ENCODE assay signal across 8 cellular contexts in the genomic region with DNA sequence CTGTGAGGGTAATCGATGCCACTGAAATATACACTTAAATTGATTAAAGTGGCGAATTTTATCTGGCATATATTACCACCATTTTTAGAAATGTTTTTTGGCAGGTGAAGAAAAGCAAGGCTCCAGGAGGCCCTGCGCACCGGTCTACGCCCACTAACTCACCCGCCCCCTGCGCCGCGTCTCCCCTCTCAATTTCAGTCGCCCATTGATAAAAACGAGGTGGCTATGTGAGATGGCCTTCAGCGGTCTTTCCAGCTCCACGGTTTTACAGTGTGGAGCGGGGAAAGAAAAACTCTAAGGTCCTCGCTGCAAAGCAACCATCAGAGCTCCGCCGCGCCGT.
DNase-seq lines count a peak whose midpoint lies in the region; ATAC-seq and TF ChIP-seq lines count a peak whose summit lies in the region.

No MANE protein-coding gene starts in this region.

- no peak for ATAC-seq in central memory CD8-positive, alpha-beta T cell (replicated peaks; ENCODE audit: extremely low read depth, poor library complexity, severe bottlenecking)

- H3K27me3 ChIP-seq in HUES48 (ENCODE audit: control insufficient read depth, insufficient read depth, low read length): peaks cover 16% of the 10 kb centered on the region
- no peaks in the 10 kb centered on the region for H3K27me3 ChIP-seq in mucosa of stomach (ENCODE audit: control insufficient read depth, insufficient read depth, low read length)

- H3K36me3 ChIP-seq in HUES48 (ENCODE audit: control insufficient read depth, insufficient read depth, low read length) (no peaks in the 10 kb centered on the region), mucosa of stomach (ENCODE audit: control insufficient read depth, insufficient read depth, low read length) (no peaks in the 10 kb centered on the region)

- peaks cover 10% of the 10 kb centered on the region for H3K4me1 ChIP-seq in HUES48 (ENCODE audit: control insufficient read depth, insufficient read depth, low read length)
- H3K4me1 ChIP-seq in mucosa of stomach (ENCODE audit: control insufficient read depth, insufficient read depth, low read length): no peaks in the 10 kb centered on the region

- no peak for TF ChIP-seq CTCF in GM20000 (IDR thresholded peaks at IDR 0.05; ENCODE audit: extremely low read depth, missing control alignments)

- H3K4me3 Mint-ChIP-seq in activated naive CD4-positive, alpha-beta T cell treated with anti-CD3 and anti-CD28 coated beads, Interleukin-2, amount 10 ng/mL, durations not matched to agents 7 days and 5 days: peak overlapping the region; percentile 79
- H3K4me3 Mint-ChIP-seq in central memory CD8-positive, alpha-beta T cell: peak overlapping the region; percentile 87

- DNase-seq in activated naive CD4-positive, alpha-beta T cell treated with anti-CD3 and anti-CD28 coated beads, Interleukin-2, amount 10 ng/mL, durations not matched to agents 7 days and 5 days: no peak
- no peak for DNase-seq in activated naive CD4-positive, alpha-beta T cell treated with anti-CD3 and anti-CD28 coated beads, Interleukin-2, amount 50 U/mL, for 16 hours
- no peak for DNase-seq in central memory CD8-positive, alpha-beta T cell (ENCODE audit: low spot score in 2 of 2)
- DNase-seq in GM20000 (ENCODE audit: low spot score): no peak
- no peak for DNase-seq in NCI-H446 (lab: John Stamatoyannopoulos, UW)
- DNase-seq in dedifferentiated amniotic fluid mesenchymal stem cell (ENCODE audit: extremely low spot score): no peak

- H3K9ac ChIP-seq in HUES48 (ENCODE audit: low read depth, low read length) (peak overlapping the region; percentile 56; the same call in 1 of the 2 replicates), mucosa of stomach (ENCODE audit: low read length) (peak overlapping the region; percentile 7)

- no peaks in the 10 kb centered on the region for H3K9me3 ChIP-seq in HUES48 (ENCODE audit: control insufficient read depth, insufficient read depth, low read length)
- no peaks in the 10 kb centered on the region for H3K9me3 ChIP-seq in mucosa of stomach (ENCODE audit: control insufficient read depth, low read length)

- H3K27ac Mint-ChIP-seq in activated naive CD4-positive, alpha-beta T cell treated with anti-CD3 and anti-CD28 coated beads, Interleukin-2, amount 10 ng/mL, durations not matched to agents 7 days and 5 days: peak overlapping the region; percentile 19
- peak overlapping the region; percentile 25 for H3K27ac Mint-ChIP-seq in central memory CD8-positive, alpha-beta T cell (ENCODE audit: low read depth)

- peaks cover 21% of the 10 kb centered on the region for H3K27me3 Mint-ChIP-seq in activated naive CD4-positive, alpha-beta T cell treated with anti-CD3 and anti-CD28 coated beads, Interleukin-2, amount 10 ng/mL, durations not matched to agents 7 days and 5 days
- H3K27me3 Mint-ChIP-seq in central memory CD8-positive, alpha-beta T cell: peaks cover 25% of the 10 kb centered on the region

- H3K4me1 Mint-ChIP-seq in activated naive CD4-positive, alpha-beta T cell treated with anti-CD3 and anti-CD28 coated beads, Interleukin-2, amount 10 ng/mL, durations not matched to agents 7 days and 5 days: peaks cover 17% of the 10 kb centered on the region
- peaks cover 18% of the 10 kb centered on the region for H3K4me1 Mint-ChIP-seq in central memory CD8-positive, alpha-beta T cell

- no peaks in the 10 kb centered on the region for H3K36me3 Mint-ChIP-seq in activated naive CD4-positive, alpha-beta T cell treated with anti-CD3 and anti-CD28 coated beads, Interleukin-2, amount 10 ng/mL, durations not matched to agents 7 days and 5 days
- H3K36me3 Mint-ChIP-seq in central memory CD8-positive, alpha-beta T cell (ENCODE audit: insufficient read depth): peaks cover 4% of the 10 kb centered on the region

- peak overlapping the region; percentile 77 for H3K27ac ChIP-seq in HUES48 (ENCODE audit: low read depth, low read length)

- H3K9me3 Mint-ChIP-seq in activated naive CD4-positive, alpha-beta T cell treated with anti-CD3 and anti-CD28 coated beads, Interleukin-2, amount 10 ng/mL, durations not matched to agents 7 days and 5 days: no peaks in the 10 kb centered on the region
- no peaks in the 10 kb centered on the region for H3K9me3 Mint-ChIP-seq in central memory CD8-positive, alpha-beta T cell

- CTCF ChIA-PET in activated naive CD4-positive, alpha-beta T cell treated with anti-CD3 and anti-CD28 coated beads, Interleukin-2, amount 10 ng/mL, durations not matched to agents 7 days and 5 days (lab: Charles Lee): interaction anchor here (1.2 kb wide), 1 partner anchor 142 kb away, joined by 3 read pairs; no protein-coding TSS in a partner anchor

- peak overlapping the region; percentile 73 for H3K4me3 ChIP-seq in HUES48 (ENCODE audit: low read depth, low read length)
- H3K4me3 ChIP-seq in mucosa of stomach (ENCODE audit: low read length): peak overlapping the region; percentile 45
